ENCODE assay signal across 23 cellular contexts in genomic region chr14:22046063-22046462, GRCh38.
A peak's percentile ranks its signal among the peaks of the same experiment; 100 is the strongest.
DNase-seq lines count a peak whose midpoint lies in the region; ATAC-seq and TF ChIP-seq lines count a peak whose summit lies in the region.
"Had no signal": no experiment of that assay in that cellular context is flagged by ENCODE, and none has a peak within 500 bp of the region (broad histone marks: within the 10 kb centered on the region; RNA-seq: fewer than 3 reads in every experiment).

No MANE protein-coding gene starts in this region.

- H3K27ac ChIP-seq in RWPE2 (ENCODE audit: poor library complexity, severe bottlenecking) (no peak overlapping the region), thymus (ENCODE audit: low read depth) (peak overlapping the region; percentile 55), coronary artery (no peak overlapping the region)
- H3K27ac ChIP-seq: body of pancreas, parathyroid adenoma, tibial nerve had no signal

- no peaks in the 10 kb centered on the region for H3K9me3 Mint-ChIP-seq in activated naive CD4-positive, alpha-beta T cell treated with anti-CD3 and anti-CD28 coated beads for 36 hours
- no peaks in the 10 kb centered on the region for H3K9me3 Mint-ChIP-seq in activated naive CD8-positive, alpha-beta T cell treated with anti-CD3 and anti-CD28 coated beads for 36 hours
- H3K9me3 Mint-ChIP-seq: nephron had no signal

- CTCF ChIA-PET in activated naive CD4-positive, alpha-beta T cell treated with anti-CD3 and anti-CD28 coated beads for 36 hours (lab: Charles Lee): interaction anchor here (0.7 to 3.0 kb wide), 8 partner anchors 18 to 132 kb away, joined by 3 to 9 read pairs (median 4); no protein-coding TSS in a partner anchor

- TF ChIP-seq CTCF in RWPE2 (IDR thresholded peaks at IDR 0.05; ENCODE audit: poor library complexity, severe bottlenecking) (no peak), coronary artery (IDR thresholded peaks at IDR 0.05) (no peak)

- WGBS in thymus: 51% methylated on average over 3 of the region's 3 CpGs

- 0 out of 3 replicates have a peak, but pooled peaks have one; percentile 25 for ATAC-seq in RWPE2 (ENCODE audit: low read depth)
- ATAC-seq: body of pancreas, right cardiac atrium, Right ventricle myocardium inferior had no signal

- no peaks in the 10 kb centered on the region for H3K9me3 ChIP-seq in RWPE2 (ENCODE audit: severe bottlenecking)
- H3K9me3 ChIP-seq in thymus (ENCODE audit: control insufficient read depth): no peaks in the 10 kb centered on the region
- H3K9me3 ChIP-seq: body of pancreas, tibial nerve had no signal

- peak overlapping the region; percentile 90 for H3K27ac Mint-ChIP-seq in activated naive CD4-positive, alpha-beta T cell treated with anti-CD3 and anti-CD28 coated beads for 36 hours
- H3K27ac Mint-ChIP-seq in activated naive CD8-positive, alpha-beta T cell treated with anti-CD3 and anti-CD28 coated beads for 36 hours: peak overlapping the region; percentile 85
- H3K27ac Mint-ChIP-seq: nephron had no signal

- H3K27me3 Mint-ChIP-seq in activated naive CD4-positive, alpha-beta T cell treated with anti-CD3 and anti-CD28 coated beads for 36 hours (ENCODE audit: low read depth): no peaks in the 10 kb centered on the region
- H3K27me3 Mint-ChIP-seq in activated naive CD8-positive, alpha-beta T cell treated with anti-CD3 and anti-CD28 coated beads for 36 hours: no peaks in the 10 kb centered on the region

- no peak for DNase-seq in activated naive CD4-positive, alpha-beta T cell treated with anti-CD3 and anti-CD28 coated beads for 36 hours
- DNase-seq in activated naive CD4-positive, alpha-beta T cell treated with anti-CD3 and anti-CD28 coated beads, Interleukin-2, amount 50 U/mL, for 16 hours: no peak
- DNase-seq in RWPE2 (ENCODE audit: low spot score) (no peak), coronary artery (ENCODE audit: low spot score) (no peak), DMS79 treated with DMSO at 0.1 percent for 48 hours (lab: John Stamatoyannopoulos, UW) (no peak)
- no peak for DNase-seq in activated naive CD8-positive, alpha-beta T cell treated with anti-CD3 and anti-CD28 coated beads for 36 hours
- no peak for DNase-seq in stimulated activated CD4-positive, alpha-beta T cell treated with anti-CD3 and anti-CD28 coated beads, Interleukin-2, amount 100 ng/mL, for 48 hours
- DNase-seq: body of pancreas; C1 segment of cervical spinal cord; DMS 273 treated with DMSO at 0.1 percent for 48 hours; kidney; NCI-H1092 treated with DMSO at 0.1 percent for 48 hours; NCI-H2029; NCI-H345; NCI-H82; right cardiac atrium; stimulated activated CD4-positive, alpha-beta T cell treated with anti-CD3 and anti-CD28 coated beads, Interleukin-4, amount 100 ng/mL, for 4 hours; stimulated activated naive CD4-positive, alpha-beta T cell treated with Interleukin-2 at 50 U/mL for 16 hours had no signal

- intact Hi-C loops in activated naive CD4-positive, alpha-beta T cell treated with anti-CD3 and anti-CD28 coated beads for 36 hours (cut with micrococcal nuclease): no loop called here

- H3K4me3 ChIP-seq in RWPE2 (ENCODE audit: severe bottlenecking) (no peak overlapping the region), thymus (ENCODE audit: low read length) (no peak overlapping the region), coronary artery (no peak overlapping the region)
- H3K4me3 ChIP-seq: body of pancreas, tibial nerve had no signal

- H3K27me3 ChIP-seq in RWPE2 (ENCODE audit: insufficient read depth, poor library complexity, severe bottlenecking) (peaks cover 24% of the 10 kb centered on the region), thymus (ENCODE audit: control insufficient read depth, insufficient read depth) (no peaks in the 10 kb centered on the region)
- H3K27me3 ChIP-seq: body of pancreas, tibial nerve had no signal

- no peaks in the 10 kb centered on the region for H3K36me3 Mint-ChIP-seq in activated naive CD4-positive, alpha-beta T cell treated with anti-CD3 and anti-CD28 coated beads for 36 hours (ENCODE audit: low read depth)
- H3K36me3 Mint-ChIP-seq in activated naive CD8-positive, alpha-beta T cell treated with anti-CD3 and anti-CD28 coated beads for 36 hours: no peaks in the 10 kb centered on the region

- no peaks in the 10 kb centered on the region for H3K4me1 ChIP-seq in RWPE2 (ENCODE audit: insufficient read depth, poor library complexity, severe bottlenecking)
- peaks cover 17% of the 10 kb centered on the region for H3K4me1 ChIP-seq in thymus (ENCODE audit: control insufficient read depth, insufficient read depth, low read length)
- H3K4me1 ChIP-seq: body of pancreas, parathyroid adenoma, tibial nerve had no signal

- H3K36me3 ChIP-seq in RWPE2 (ENCODE audit: low read depth) (no peaks in the 10 kb centered on the region), thymus (ENCODE audit: control insufficient read depth, insufficient read depth) (no peaks in the 10 kb centered on the region)
- H3K36me3 ChIP-seq: tibial nerve had no signal

- peak overlapping the region; percentile 58 for H3K4me3 Mint-ChIP-seq in activated naive CD4-positive, alpha-beta T cell treated with anti-CD3 and anti-CD28 coated beads for 36 hours
- peak overlapping the region; percentile 60 for H3K4me3 Mint-ChIP-seq in activated naive CD8-positive, alpha-beta T cell treated with anti-CD3 and anti-CD28 coated beads for 36 hours
- H3K4me3 Mint-ChIP-seq: nephron had no signal

- H3K4me1 Mint-ChIP-seq in activated naive CD4-positive, alpha-beta T cell treated with anti-CD3 and anti-CD28 coated beads for 36 hours (ENCODE audit: low read depth): peaks cover 44% of the 10 kb centered on the region
- H3K4me1 Mint-ChIP-seq in activated naive CD8-positive, alpha-beta T cell treated with anti-CD3 and anti-CD28 coated beads for 36 hours: peaks cover 24% of the 10 kb centered on the region
